In the genomic region with DNA sequence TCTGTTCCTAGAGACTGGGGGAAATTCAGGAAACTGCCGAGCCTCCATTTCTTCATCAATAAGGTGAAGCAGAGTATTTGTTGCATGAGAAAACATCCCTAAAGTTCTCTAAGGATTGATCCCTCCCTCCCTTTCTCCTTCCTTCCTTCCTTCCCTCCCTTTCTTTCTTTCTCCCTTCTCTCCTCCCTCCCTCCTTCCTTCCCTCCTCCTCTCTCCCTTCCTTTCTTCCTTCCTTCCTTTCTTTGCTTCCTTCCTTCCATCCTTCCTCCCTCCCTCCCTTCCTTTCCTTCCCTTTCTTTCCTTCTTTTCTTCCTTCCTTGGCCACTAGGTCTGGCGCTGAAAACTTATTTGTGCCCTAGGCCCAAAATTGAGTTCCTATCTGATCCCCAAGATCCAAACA, we compare ENCODE assay signal across 26 cellular contexts.
"Had no signal": no experiment of that assay in that cellular context is flagged by ENCODE, and none has a peak within 500 bp of the region (broad histone marks: within the 10 kb centered on the region; RNA-seq: fewer than 3 reads in every experiment).

No MANE protein-coding gene starts in this region.

- H3K36me3 ChIP-seq: colonic mucosa, esophagus squamous epithelium, gastrocnemius medialis, heart right ventricle, left lung, lower lobe of right lung had no signal

- H3K4me1 ChIP-seq: gastrocnemius medialis, heart right ventricle, left lung, lower lobe of right lung had no signal

- H3K27me3 ChIP-seq: colonic mucosa, gastrocnemius medialis, left lung had no signal

- FAIRE-seq: endometrium, islet of Langerhans, keratinocyte had no signal

- H3K27ac ChIP-seq: colonic mucosa, epithelial cell of prostate, esophagus squamous epithelium, gastrocnemius medialis, heart right ventricle, left lung, lower lobe of right lung had no signal

- DNase-seq: colonic mucosa; cortex of kidney; effector CD8-positive, alpha-beta T cell; effector memory CD8-positive, alpha-beta T cell; endodermal cell; erythroblast; esophagus squamous epithelium; foreskin fibroblast; foreskin melanocyte; gastrocnemius medialis; glutamatergic neuron; head of caudate nucleus; heart right ventricle; hippocampal formation; left cardiac atrium; left lung; left ventricle myocardium superior; lower lobe of right lung; mesenchymal stem cell; mucosa of descending colon; naive B cell had no signal

- H3K4me3 ChIP-seq: colonic mucosa, esophagus squamous epithelium, gastrocnemius medialis, heart right ventricle, left lung, lower lobe of right lung, mucosa of descending colon had no signal

- H3K9me3 ChIP-seq: colonic mucosa, esophagus squamous epithelium, gastrocnemius medialis, heart right ventricle, left lung, lower lobe of right lung, mucosa of descending colon had no signal

- ATAC-seq: effector memory CD8-positive, alpha-beta T cell; esophagus mucosa; gastrocnemius medialis; heart right ventricle; left cardiac atrium; left lung; left ventricle myocardium superior; lower lobe of right lung had no signal
